In the genomic region with DNA sequence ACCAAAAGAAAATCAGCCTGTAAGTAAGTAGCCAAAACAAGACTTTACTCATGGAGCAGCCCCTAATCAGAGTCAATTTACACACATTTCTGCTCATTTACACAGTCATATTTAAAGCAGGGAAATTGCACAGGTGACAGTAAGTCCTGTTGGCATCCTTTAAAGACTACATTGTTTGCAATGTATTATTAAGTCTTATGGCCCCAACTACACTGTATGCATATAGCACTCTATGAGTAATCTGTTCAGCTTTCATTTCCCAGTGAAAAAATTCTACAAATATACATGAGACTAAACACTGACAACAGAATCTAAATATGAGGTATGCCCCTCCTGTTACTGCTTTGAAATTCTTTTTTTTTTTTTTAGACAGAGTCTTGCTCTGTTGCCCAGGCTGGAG, we compare ENCODE assay signal across 30 cellular contexts.
"Had no signal": no experiment of that assay in that cellular context is flagged by ENCODE, and none has a peak within 500 bp of the region (broad histone marks: within the 10 kb centered on the region; RNA-seq: fewer than 3 reads in every experiment).

No MANE protein-coding gene starts in this region.

- H3K4me1 ChIP-seq: breast epithelium, colonic mucosa had no signal

- H3K9me3 Mint-ChIP-seq: activated CD4-positive, alpha-beta memory T cell treated with anti-CD3 and anti-CD28 coated beads for 36 hours; activated CD4-positive, alpha-beta T cell treated with anti-CD3 and anti-CD28 coated beads, Interleukin-2, amount 10 ng/mL, durations not matched to agents 24 days and 14 days; activated naive CD4-positive, alpha-beta T cell treated with anti-CD3 and anti-CD28 coated beads, Interleukin-2, amount 50 U/mL, for 72 hours; activated naive CD8-positive, alpha-beta T cell treated with anti-CD3 and anti-CD28 coated beads, Interleukin-2, amount 10 ng/mL, durations not matched to agents 7 days and 5 days; activated T-cell treated with anti-CD3 and anti-CD28 coated beads, Interleukin-2, amount 50 U/mL, for 72 hours; brain; WTC11 had no signal

- H3K27ac Mint-ChIP-seq: activated CD4-positive, alpha-beta T cell treated with anti-CD3 and anti-CD28 coated beads, Interleukin-2, amount 10 ng/mL, durations not matched to agents 24 days and 14 days; activated CD8-positive, alpha-beta memory T cell treated with anti-CD3 and anti-CD28 coated beads, Interleukin-2, amount 10 ng/mL, durations not matched to agents 7 days and 5 days; activated naive CD4-positive, alpha-beta T cell treated with anti-CD3 and anti-CD28 coated beads, Interleukin-2, amount 50 U/mL, for 72 hours; activated naive CD8-positive, alpha-beta T cell treated with anti-CD3 and anti-CD28 coated beads, Interleukin-2, amount 10 ng/mL, durations not matched to agents 7 days and 5 days; WTC11 had no signal

- H3K4me1 Mint-ChIP-seq: WTC11 had no signal

- H3K27me3 ChIP-seq: ascending aorta, breast epithelium, cardiac muscle cell, colonic mucosa had no signal

- H3K4me3 ChIP-seq: ascending aorta, breast epithelium, cardiac muscle cell, colonic mucosa had no signal

- FAIRE-seq: endometrium, endothelial cell of umbilical vein, frontal cortex, TTC549 had no signal

- ATAC-seq: activated CD8-positive, alpha-beta memory T cell treated with anti-CD3 and anti-CD28 coated beads, Interleukin-2, amount 10 ng/mL, durations not matched to agents 7 days and 5 days; activated CD8-positive, alpha-beta T cell treated with anti-CD3 and anti-CD28 coated beads, Interleukin-2, amount 10 ng/mL, durations not matched to agents 7 days and 5 days; esophagus mucosa; WTC11 had no signal

- H3K4me3 Mint-ChIP-seq: activated CD4-positive, alpha-beta memory T cell treated with anti-CD3 and anti-CD28 coated beads for 36 hours; activated CD4-positive, alpha-beta T cell treated with anti-CD3 and anti-CD28 coated beads, Interleukin-2, amount 10 ng/mL, durations not matched to agents 24 days and 14 days; activated CD8-positive, alpha-beta memory T cell treated with anti-CD3 and anti-CD28 coated beads, Interleukin-2, amount 10 ng/mL, durations not matched to agents 7 days and 5 days; activated CD8-positive, alpha-beta T cell treated with anti-CD3 and anti-CD28 coated beads, Interleukin-2, amount 10 ng/mL, durations not matched to agents 7 days and 5 days; activated naive CD8-positive, alpha-beta T cell treated with anti-CD3 and anti-CD28 coated beads, Interleukin-2, amount 10 ng/mL, durations not matched to agents 7 days and 5 days; activated T-cell treated with anti-CD3 and anti-CD28 coated beads, Interleukin-2, amount 50 U/mL, for 72 hours; brain; WTC11 had no signal

- H3K27ac ChIP-seq: breast epithelium, cardiac muscle cell, colonic mucosa, VCaP had no signal

- H3K36me3 ChIP-seq: breast epithelium, colonic mucosa had no signal

- H3K9me3 ChIP-seq: ascending aorta, breast epithelium, colonic mucosa had no signal

- H3K27me3 Mint-ChIP-seq: activated CD4-positive, alpha-beta memory T cell treated with anti-CD3 and anti-CD28 coated beads for 36 hours; activated CD4-positive, alpha-beta T cell treated with anti-CD3 and anti-CD28 coated beads, Interleukin-2, amount 10 ng/mL, durations not matched to agents 24 days and 14 days; activated CD8-positive, alpha-beta memory T cell treated with anti-CD3 and anti-CD28 coated beads, Interleukin-2, amount 10 ng/mL, durations not matched to agents 7 days and 5 days; activated naive CD8-positive, alpha-beta T cell treated with anti-CD3 and anti-CD28 coated beads, Interleukin-2, amount 10 ng/mL, durations not matched to agents 7 days and 5 days; brain had no signal

- DNase-seq: activated CD4-positive, alpha-beta memory T cell treated with anti-CD3 and anti-CD28 coated beads for 36 hours; activated CD4-positive, alpha-beta T cell treated with anti-CD3 and anti-CD28 coated beads for 1 hour; activated CD4-positive, alpha-beta T cell treated with anti-CD3 and anti-CD28 coated beads, Interleukin-2, amount 10 ng/mL, durations not matched to agents 24 days and 14 days; activated CD8-positive, alpha-beta memory T cell treated with anti-CD3 and anti-CD28 coated beads, Interleukin-2, amount 10 ng/mL, durations not matched to agents 7 days and 5 days; activated CD8-positive, alpha-beta memory T cell treated with anti-CD3 and anti-CD28 coated beads, Interleukin-2, amount 50 U/mL, for 4 hours; activated CD8-positive, alpha-beta T cell treated with anti-CD3 and anti-CD28 coated beads, Interleukin-2, amount 10 ng/mL, durations not matched to agents 7 days and 5 days; activated gamma-delta T cell treated with Interleukin-2 at 50 U/mL for 16 hours; activated naive CD4-positive, alpha-beta T cell treated with Interleukin-2 at 50 U/mL for 16 hours; activated naive CD8-positive, alpha-beta T cell treated with anti-CD3 and anti-CD28 coated beads, Interleukin-2, amount 10 ng/mL, durations not matched to agents 7 days and 5 days; activated T-cell treated with anti-CD3 and anti-CD28 coated beads, Interleukin-2, amount 50 U/mL, for 1 hour; activated T-cell treated with anti-CD3 and anti-CD28 coated beads, Interleukin-2, amount 50 U/mL, for 72 hours; central memory CD4-positive, alpha-beta T cell; cerebellar nuclear complex; colonic mucosa; effector CD8-positive, alpha-beta T cell; head of caudate nucleus; T-helper 1 cell; T-helper 2 cell had no signal
